Comparison of ENCODE assay signal across 20 cellular contexts in the genomic region with DNA sequence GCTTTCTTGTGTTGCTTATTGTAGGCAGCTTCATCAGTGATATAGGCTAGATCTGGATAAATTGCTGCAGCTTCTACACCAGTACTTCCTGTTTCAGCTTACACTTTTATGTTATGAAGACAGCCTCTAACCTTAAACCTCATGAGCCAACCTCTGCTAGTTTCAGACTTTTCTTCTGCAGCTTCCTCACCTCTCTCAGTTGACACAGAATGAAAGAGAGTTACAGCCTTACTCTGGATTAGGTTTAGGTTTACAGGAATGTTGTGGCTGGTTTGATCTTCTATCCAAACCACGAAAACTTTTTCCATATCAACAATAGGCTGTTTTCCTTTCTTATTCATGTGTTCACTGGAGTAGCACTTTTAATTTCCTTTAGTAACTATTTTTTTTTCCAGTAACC.
DNase-seq lines count a peak whose midpoint lies in the region; ATAC-seq and TF ChIP-seq lines count a peak whose summit lies in the region.
"Had no signal": no experiment of that assay in that cellular context is flagged by ENCODE, and none has a peak within 500 bp of the region (broad histone marks: within the 10 kb centered on the region; RNA-seq: fewer than 3 reads in every experiment).

No MANE protein-coding gene starts in this region.

- H3K4me3 ChIP-seq in Jurkat, Clone E6-1 (ENCODE audit: low read length) = no peak overlapping the region
- H3K4me3 ChIP-seq: HAP-1, lung had no signal

- DNase-seq in activated CD8-positive, alpha-beta T cell treated with anti-CD3 and anti-CD28 coated beads for 36 hours = no peak
- DNase-seq in activated CD8-positive, alpha-beta T cell treated with anti-CD3 and anti-CD28 coated beads, Interleukin-2, amount 10 ng/mL, durations not matched to agents 7 days and 5 days = no peak
- DNase-seq in Jurkat, Clone E6-1 (ENCODE audit: low read depth, low spot score) = peak; percentile 23
- DNase-seq in osteocyte (ENCODE audit: extremely low spot score, unreplicated experiment) (no peak), SK-N-DZ (ENCODE audit: low spot score) (no peak), KBM-7 (no peak), posterior vena cava (ENCODE audit: low spot score) (no peak)
- DNase-seq: CD4-positive, alpha-beta T cell; DMS79; effector CD8-positive, alpha-beta T cell; glutamatergic neuron; Karpas-422; NCI-H1694; NCI-H2227 treated with DMSO at 0.1 percent for 48 hours; stimulated activated CD4-positive, alpha-beta T cell treated with anti-CD3 and anti-CD28 coated beads, Interleukin-2, amount 100 ng/mL, for 48 hours; T-cell had no signal

- H3K27ac Mint-ChIP-seq in activated CD8-positive, alpha-beta T cell treated with anti-CD3 and anti-CD28 coated beads for 36 hours = no peak overlapping the region
- no peak overlapping the region for H3K27ac Mint-ChIP-seq in activated CD8-positive, alpha-beta T cell treated with anti-CD3 and anti-CD28 coated beads, Interleukin-2, amount 10 ng/mL, durations not matched to agents 7 days and 5 days
- no peak overlapping the region for H3K27ac Mint-ChIP-seq in activated T-helper 17 cell treated with anti-CD3 and anti-CD28 coated beads, Interleukin-2, amount 50 U/mL, for 72 hours
- peak overlapping the region; percentile 69 for H3K27ac Mint-ChIP-seq in osteocyte (ENCODE audit: unreplicated experiment)
- H3K27ac Mint-ChIP-seq: CD4-positive, alpha-beta T cell; T-cell had no signal

- POLR2A ChIA-PET in activated CD8-positive, alpha-beta T cell treated with anti-CD3 and anti-CD28 coated beads for 36 hours (lab: Charles Lee) = no interaction called here
- POLR2A ChIA-PET in activated CD8-positive, alpha-beta T cell treated with anti-CD3 and anti-CD28 coated beads, Interleukin-2, amount 10 ng/mL, durations not matched to agents 7 days and 5 days (lab: Charles Lee) = no interaction called here

- no peaks in the 10 kb centered on the region for H3K9me3 Mint-ChIP-seq in activated CD8-positive, alpha-beta T cell treated with anti-CD3 and anti-CD28 coated beads for 36 hours
- no peaks in the 10 kb centered on the region for H3K9me3 Mint-ChIP-seq in activated CD8-positive, alpha-beta T cell treated with anti-CD3 and anti-CD28 coated beads, Interleukin-2, amount 10 ng/mL, durations not matched to agents 7 days and 5 days (ENCODE audit: insufficient read depth)
- no peaks in the 10 kb centered on the region for H3K9me3 Mint-ChIP-seq in activated T-helper 17 cell treated with anti-CD3 and anti-CD28 coated beads, Interleukin-2, amount 50 U/mL, for 72 hours
- peaks cover 6% of the 10 kb centered on the region for H3K9me3 Mint-ChIP-seq in osteocyte (ENCODE audit: unreplicated experiment)
- H3K9me3 Mint-ChIP-seq: CD4-positive, alpha-beta T cell; central memory CD8-positive, alpha-beta T cell; T-cell had no signal

- CTCF ChIA-PET in activated CD8-positive, alpha-beta T cell treated with anti-CD3 and anti-CD28 coated beads for 36 hours (lab: Charles Lee) = interaction anchor here (1.2 to 2.4 kb wide), 2 partner anchors 13 to 43 kb away, joined by 3 to 7 read pairs; no protein-coding TSS in a partner anchor
- CTCF ChIA-PET in activated CD8-positive, alpha-beta T cell treated with anti-CD3 and anti-CD28 coated beads, Interleukin-2, amount 10 ng/mL, durations not matched to agents 7 days and 5 days (lab: Charles Lee) = interaction anchor here (1.7 kb wide), 1 partner anchor 66 kb away, joined by 4 read pairs; no protein-coding TSS in a partner anchor

- no peak for TF ChIP-seq CTCF in activated CD8-positive, alpha-beta T cell treated with anti-CD3 and anti-CD28 coated beads for 36 hours (IDR thresholded peaks at IDR 0.05)
- TF ChIP-seq CTCF in osteocyte (IDR thresholded peaks at IDR 0.05) = no peak

- peak; percentile 24 for ATAC-seq in activated CD8-positive, alpha-beta T cell treated with anti-CD3 and anti-CD28 coated beads for 36 hours
- no peak for ATAC-seq in activated CD8-positive, alpha-beta T cell treated with anti-CD3 and anti-CD28 coated beads, Interleukin-2, amount 10 ng/mL, durations not matched to agents 7 days and 5 days
- ATAC-seq in activated T-helper 17 cell treated with anti-CD3 and anti-CD28 coated beads, Interleukin-2, amount 50 U/mL, for 72 hours (replicated peaks) = peak; percentile 40
- ATAC-seq: T-cell had no signal

- no peak overlapping the region for H3K4me3 Mint-ChIP-seq in activated CD8-positive, alpha-beta T cell treated with anti-CD3 and anti-CD28 coated beads for 36 hours
- no peak overlapping the region for H3K4me3 Mint-ChIP-seq in activated CD8-positive, alpha-beta T cell treated with anti-CD3 and anti-CD28 coated beads, Interleukin-2, amount 10 ng/mL, durations not matched to agents 7 days and 5 days
- no peak overlapping the region for H3K4me3 Mint-ChIP-seq in activated T-helper 17 cell treated with anti-CD3 and anti-CD28 coated beads, Interleukin-2, amount 50 U/mL, for 72 hours
- H3K4me3 Mint-ChIP-seq in osteocyte (ENCODE audit: unreplicated experiment) = no peak overlapping the region
- H3K4me3 Mint-ChIP-seq: CD4-positive, alpha-beta T cell; central memory CD8-positive, alpha-beta T cell; T-cell had no signal

- no peaks in the 10 kb centered on the region for H3K27me3 Mint-ChIP-seq in activated CD8-positive, alpha-beta T cell treated with anti-CD3 and anti-CD28 coated beads for 36 hours
- H3K27me3 Mint-ChIP-seq in activated CD8-positive, alpha-beta T cell treated with anti-CD3 and anti-CD28 coated beads, Interleukin-2, amount 10 ng/mL, durations not matched to agents 7 days and 5 days (ENCODE audit: low read depth) = peaks cover 3% of the 10 kb centered on the region
- H3K27me3 Mint-ChIP-seq in activated T-helper 17 cell treated with anti-CD3 and anti-CD28 coated beads, Interleukin-2, amount 50 U/mL, for 72 hours = no peaks in the 10 kb centered on the region
- H3K27me3 Mint-ChIP-seq in osteocyte (ENCODE audit: unreplicated experiment) = no peaks in the 10 kb centered on the region
- H3K27me3 Mint-ChIP-seq: CD4-positive, alpha-beta T cell; central memory CD8-positive, alpha-beta T cell; T-cell had no signal

- H3K4me1 Mint-ChIP-seq in activated CD8-positive, alpha-beta T cell treated with anti-CD3 and anti-CD28 coated beads for 36 hours (ENCODE audit: low read depth) = no peaks in the 10 kb centered on the region
- H3K4me1 Mint-ChIP-seq in activated CD8-positive, alpha-beta T cell treated with anti-CD3 and anti-CD28 coated beads, Interleukin-2, amount 10 ng/mL, durations not matched to agents 7 days and 5 days (ENCODE audit: low read depth) = peaks cover 3% of the 10 kb centered on the region
- H3K4me1 Mint-ChIP-seq in activated T-helper 17 cell treated with anti-CD3 and anti-CD28 coated beads, Interleukin-2, amount 50 U/mL, for 72 hours = peaks cover 3% of the 10 kb centered on the region
- H3K4me1 Mint-ChIP-seq in osteocyte (ENCODE audit: unreplicated experiment) = peaks cover 11% of the 10 kb centered on the region
- H3K4me1 Mint-ChIP-seq: central memory CD8-positive, alpha-beta T cell had no signal

- intact Hi-C loops in activated CD8-positive, alpha-beta T cell treated with anti-CD3 and anti-CD28 coated beads for 36 hours (cut with micrococcal nuclease) = no loop called here
- intact Hi-C loops in posterior vena cava (cut with DNase I) = no loop called here

- no peaks in the 10 kb centered on the region for H3K36me3 Mint-ChIP-seq in activated CD8-positive, alpha-beta T cell treated with anti-CD3 and anti-CD28 coated beads for 36 hours (ENCODE audit: low read depth)
- no peaks in the 10 kb centered on the region for H3K36me3 Mint-ChIP-seq in activated CD8-positive, alpha-beta T cell treated with anti-CD3 and anti-CD28 coated beads, Interleukin-2, amount 10 ng/mL, durations not matched to agents 7 days and 5 days (ENCODE audit: low read depth)
- H3K36me3 Mint-ChIP-seq in activated T-helper 17 cell treated with anti-CD3 and anti-CD28 coated beads, Interleukin-2, amount 50 U/mL, for 72 hours (ENCODE audit: low read depth) = no peaks in the 10 kb centered on the region
- no peaks in the 10 kb centered on the region for H3K36me3 Mint-ChIP-seq in osteocyte (ENCODE audit: unreplicated experiment)
- H3K36me3 Mint-ChIP-seq: T-cell had no signal

- in situ Hi-C loops in KBM-7 (cut with MboI; ENCODE audit: low pct_unique_long_range_greater_than_20kb, low sequenced_read_pairs) = no loop called here
